Comparison of ENCODE assay signal across 34 cellular contexts in genomic region chr1:86769065-86769464, GRCh38.
"Had no signal": no experiment of that assay in that cellular context is flagged by ENCODE, and none has a peak within 500 bp of the region (broad histone marks: within the 10 kb centered on the region; RNA-seq: fewer than 3 reads in every experiment).

No MANE protein-coding gene starts in this region.

- DNase-seq: activated effector memory CD4-positive, alpha-beta T cell treated with anti-CD3 and anti-CD28 coated beads, Interleukin-2, amount 50 U/mL, for 16 hours; activated effector memory CD4-positive, alpha-beta T cell treated with Interleukin-2 at 50 U/mL for 16 hours; activated gamma-delta T cell; activated gamma-delta T cell treated with Interleukin-2 at 50 U/mL for 16 hours; activated naive CD4-positive, alpha-beta T cell; activated naive CD4-positive, alpha-beta T cell treated with anti-CD3 and anti-CD28 coated beads for 36 hours; activated naive CD4-positive, alpha-beta T cell treated with anti-CD3 and anti-CD28 coated beads, Interleukin-2, amount 10 ng/mL, durations not matched to agents 7 days and 5 days; activated naive CD4-positive, alpha-beta T cell treated with anti-CD3 and anti-CD28 coated beads, Interleukin-2, amount 50 U/mL, for 16 hours; activated naive CD4-positive, alpha-beta T cell treated with Interleukin-2 at 50 U/mL for 16 hours; activated naive CD8-positive, alpha-beta T cell treated with anti-CD3 and anti-CD28 coated beads for 36 hours; activated naive CD8-positive, alpha-beta T cell treated with anti-CD3 and anti-CD28 coated beads, Interleukin-2, amount 10 ng/mL, durations not matched to agents 7 days and 5 days; activated naive CD8-positive, alpha-beta T cell treated with anti-CD3 and anti-CD28 coated beads, Interleukin-2, amount 50 U/mL, for 24 hours; activated T-cell treated with anti-CD3 and anti-CD28 coated beads, Interleukin-2, amount 50 U/mL, for 1 hour; activated T-cell treated with anti-CD3 and anti-CD28 coated beads, Interleukin-2, amount 50 U/mL, for 24 hours; activated T-cell treated with anti-CD3 and anti-CD28 coated beads, Interleukin-2, amount 50 U/mL, for 4 hours; activated T-cell treated with anti-CD3 and anti-CD28 coated beads, Interleukin-2, amount 50 U/mL, for 48 hours; activated T-cell treated with anti-CD3 and anti-CD28 coated beads, Interleukin-2, amount 50 U/mL, for 72 hours; adrenal gland; amniotic stem cell; amygdala; anterior cingulate cortex; aorta; body of pancreas; brain microvascular endothelial cell; caudate nucleus; central memory CD4-positive, alpha-beta T cell; cerebellar nuclear complex had no signal

- H3K4me1 ChIP-seq: breast epithelium had no signal

- H3K36me3 ChIP-seq: adrenal gland, ascending aorta, brain microvascular endothelial cell, breast epithelium, cardiac muscle cell had no signal

- H3K27ac ChIP-seq: adrenal gland, ascending aorta, body of pancreas, brain microvascular endothelial cell, breast epithelium, cardiac muscle cell had no signal

- H3K27me3 ChIP-seq: adrenal gland, ascending aorta, body of pancreas, brain microvascular endothelial cell, breast epithelium, cardiac muscle cell had no signal

- H3K4me3 ChIP-seq: adrenal gland, ascending aorta, body of pancreas, breast epithelium, cardiac muscle cell had no signal

- H3K9me3 ChIP-seq: adrenal gland, ascending aorta, body of pancreas, breast epithelium had no signal

- ATAC-seq: activated naive CD4-positive, alpha-beta T cell treated with anti-CD3 and anti-CD28 coated beads, Interleukin-2, amount 50 U/mL, for 72 hours; activated naive CD8-positive, alpha-beta T cell treated with anti-CD3 and anti-CD28 coated beads, Interleukin-2, amount 50 U/mL, for 24 hours; activated T-cell treated with anti-CD3 and anti-CD28 coated beads, Interleukin-2, amount 50 U/mL, for 4 hours; activated T-cell treated with anti-CD3 and anti-CD28 coated beads, Interleukin-2, amount 50 U/mL, for 72 hours; activated T-helper 17 cell treated with anti-CD3 and anti-CD28 coated beads, Interleukin-2, amount 50 U/mL, for 72 hours; body of pancreas had no signal

- FAIRE-seq: astrocyte, bronchial epithelial cell had no signal
